In genomic region chr7:45888185-45888992, GRCh38 we compare ENCODE assay signal across 10 cellular contexts. TPM values are rescaled to one million over a fixed set of nuclear protein-coding genes. Genes with fewer than 3 reads are reported as not detected.
DNase-seq lines count a peak whose midpoint lies in the region; ATAC-seq and TF ChIP-seq lines count a peak whose summit lies in the region.
"Had no signal": no experiment of that assay in that cellular context is flagged by ENCODE, and none has a peak within 500 bp of the region (broad histone marks: within the 10 kb centered on the region; RNA-seq: fewer than 3 reads in every experiment).

Gene IGFBP1, plus strand, starts transcription at chr7:45888488. Its CDS starts 165 bp downstream, at chr7:45888653.

- H4K91ac ChIP-seq in H9 (ENCODE audit: insufficient read length, low read depth, low read length) = no peak within 1 kb of the TSS

- no peak within 1 kb of the TSS for H3K27ac Mint-ChIP-seq in H9
- H3K27ac Mint-ChIP-seq in activated T-helper 17 cell treated with anti-CD3 and anti-CD28 coated beads, Interleukin-2, amount 50 U/mL, for 72 hours = no peak within 1 kb of the TSS

- H3K9me3 Mint-ChIP-seq in H9 = no peaks in the 10 kb centered on the region; a peak in 1 of 5 replicates
- no peaks in the 10 kb centered on the region for H3K9me3 Mint-ChIP-seq in activated T-helper 17 cell treated with anti-CD3 and anti-CD28 coated beads, Interleukin-2, amount 50 U/mL, for 72 hours

- no peak within 1 kb of the TSS for H4K5ac ChIP-seq in H9 (ENCODE audit: insufficient read length, low read depth, low read length)

- H3K27ac ChIP-seq in H9 (ENCODE audit: insufficient read length, low read depth, low read length) = no peak within 1 kb of the TSS
- H3K27ac ChIP-seq: SJSA1 had no signal

- H3K14ac ChIP-seq in H9 (ENCODE audit: insufficient read depth, low read length) = no peak within 1 kb of the TSS

- H3K9me3 ChIP-seq in H9 (ENCODE audit: control insufficient read depth, low read depth, low read length) = no peaks in the 10 kb centered on the region
- H3K9me3 ChIP-seq: SJSA1 had no signal

- H4K20me1 ChIP-seq in H9 (ENCODE audit: control insufficient read depth, insufficient read depth, insufficient read length) = no peaks in the 10 kb centered on the region

- no peak within 1 kb of the TSS for H2BK20ac ChIP-seq in H9 (ENCODE audit: low read depth, low read length, poor library complexity, severe bottlenecking)

- H3K4ac ChIP-seq in H9 (ENCODE audit: low read depth, low read length) = no peak within 1 kb of the TSS

- peaks cover 14 to 21% of the 10 kb centered on the region in 2 experiments for H3K4me1 Mint-ChIP-seq in H9
- no peaks in the 10 kb centered on the region for H3K4me1 Mint-ChIP-seq in activated T-helper 17 cell treated with anti-CD3 and anti-CD28 coated beads, Interleukin-2, amount 50 U/mL, for 72 hours

- no peak within 1 kb of the TSS for H3K9ac ChIP-seq in H9 (ENCODE audit: extremely low read depth, insufficient read length, low read length)

- H3K79me1 ChIP-seq in H9 (ENCODE audit: insufficient read depth, low read depth, low read length, poor library complexity, severe bottlenecking) = no peaks in the 10 kb centered on the region

- H2BK5ac ChIP-seq in H9 (ENCODE audit: insufficient read length, low read length) = no peak within 1 kb of the TSS

- no peak within 1 kb of the TSS for H3T11ph ChIP-seq in H9 (ENCODE audit: low read length)

- H3K18ac ChIP-seq in H9 (ENCODE audit: insufficient read length, low read depth, low read length) = no peak within 1 kb of the TSS

- no peaks in the 10 kb centered on the region for H3K36me3 Mint-ChIP-seq in H9 (ENCODE audit: insufficient read depth in 1 of 3, low read depth in 3 of 3)
- H3K36me3 Mint-ChIP-seq in activated T-helper 17 cell treated with anti-CD3 and anti-CD28 coated beads, Interleukin-2, amount 50 U/mL, for 72 hours (ENCODE audit: low read depth) = no peaks in the 10 kb centered on the region

- H3K4me1 ChIP-seq in H9 (ENCODE audit: insufficient read depth, low read length) = peaks cover 3% of the 10 kb centered on the region

- no peak within 1 kb of the TSS for H2BK15ac ChIP-seq in H9 (ENCODE audit: low read depth, low read length)

- WGBS in H9 (ENCODE audit: extremely low coverage, insufficient read length, low lambda C conversion rate) = no CpG with 5 or more reads among the region's 73 CpGs

- no peak within 1 kb of the TSS for H2BK120ac ChIP-seq in H9 (ENCODE audit: low read depth, low read length, poor library complexity, severe bottlenecking)

- no peak within 1 kb of the TSS for H2AK5ac ChIP-seq in H9 (ENCODE audit: insufficient read length, low read length)

- TF ChIP-seq CTCF in H9 (conservative IDR thresholded peaks at IDR 0.05) = no peak

- H4K8ac ChIP-seq in H9 (replicated peaks; ENCODE audit: insufficient read length, low read depth, low read length) = no peak within 1 kb of the TSS

- peaks cover 92% of the 10 kb centered on the region for H3K27me3 Mint-ChIP-seq in H9 (ENCODE audit: low read depth)
- H3K27me3 Mint-ChIP-seq in activated T-helper 17 cell treated with anti-CD3 and anti-CD28 coated beads, Interleukin-2, amount 50 U/mL, for 72 hours = peaks cover 34% of the 10 kb centered on the region

- peak within 1 kb of the TSS; percentile 68 to 78 for H3K4me3 Mint-ChIP-seq in H9
- peak within 1 kb of the TSS; percentile 22 for H3K4me3 Mint-ChIP-seq in activated T-helper 17 cell treated with anti-CD3 and anti-CD28 coated beads, Interleukin-2, amount 50 U/mL, for 72 hours

- no peak within 1 kb of the TSS for H2AFZ ChIP-seq in H9 (ENCODE audit: low read length)

- no peak within 1 kb of the TSS for H3K23ac ChIP-seq in H9 (ENCODE audit: insufficient read length, low read depth, low read length)

- peak within 1 kb of the TSS; percentile 44 for H3K4me2 ChIP-seq in H9 (ENCODE audit: insufficient read depth, insufficient read length, low read length)

- H3K27me3 ChIP-seq in H9 (ENCODE audit: insufficient read depth, low read length) = peaks cover 14% of the 10 kb centered on the region; the same call in 1 of the 2 replicates

- H3K23me2 ChIP-seq in H9 (ENCODE audit: insufficient read length, low read depth, low read length, poor library complexity, severe bottlenecking) = no peaks in the 10 kb centered on the region

- H3K79me2 ChIP-seq in H9 (ENCODE audit: insufficient read depth, low read length) = no peaks in the 10 kb centered on the region

- ATAC-seq in activated T-helper 17 cell treated with anti-CD3 and anti-CD28 coated beads, Interleukin-2, amount 50 U/mL, for 72 hours (replicated peaks) = no peak
- ATAC-seq in left ventricle myocardium superior (peak; percentile 79), sciatic nerve (peak; percentile 23), HG03175 (IDR thresholded peaks at IDR 0.05; ENCODE audit: unreplicated experiment) (no peak), HG03097 (IDR thresholded peaks at IDR 0.05; ENCODE audit: low FRiP score, unreplicated experiment) (no peak)

- H3K56ac ChIP-seq in H9 (ENCODE audit: insufficient read length, low read depth, low read length) = no peak within 1 kb of the TSS

- no peak within 1 kb of the TSS for H2BK12ac ChIP-seq in H9 (ENCODE audit: insufficient read length, low read depth, low read length)

- intact Hi-C loops in left ventricle myocardium superior (cut with micrococcal nuclease) (no loop called here), sciatic nerve (cut with DNase I) (no loop called here)

- DNase-seq in H9 (peak; percentile 45), left ventricle myocardium superior (peak; percentile 44), sciatic nerve (ENCODE audit: low spot score) (no peak), NCI-H1048 (lab: John Stamatoyannopoulos, UW) (no peak)
- DNase-seq in activated CD4-positive, alpha-beta T cell treated with anti-CD3 and anti-CD28 coated beads, Interleukin-2, amount 50 U/mL, for 4 hours = no peak

RNA-seq across cellular contexts. Expression of gene IGFBP1, which starts in this region (rescaled TPM):
- total RNA-seq in H9 (2021) (not detected in 2 replicates), left ventricle myocardium superior (not detected), sciatic nerve (not detected)
- not detected for total RNA-seq in activated T-helper 17 cell treated with anti-CD3 and anti-CD28 coated beads, Interleukin-2, amount 50 U/mL, for 72 hours
- total RNA-seq: frontal cortex, SJSA1 had no signal

Comparison
In these comparisons a context has a peak if more than half of its experiments do, and no peak if none do; other contexts are left out.
1. Peak in DNase-seq and H3K4me2 ChIP-seq in H9; RNA of the gene not detected or under 1 TPM.
2. Peak in DNase-seq and ATAC-seq in left ventricle myocardium superior; RNA of the gene not detected or under 1 TPM.
3. Peak in ATAC-seq in sciatic nerve; RNA of the gene not detected or under 1 TPM.